Comparison of ENCODE assay signal across 9 cellular contexts in the genomic region with DNA sequence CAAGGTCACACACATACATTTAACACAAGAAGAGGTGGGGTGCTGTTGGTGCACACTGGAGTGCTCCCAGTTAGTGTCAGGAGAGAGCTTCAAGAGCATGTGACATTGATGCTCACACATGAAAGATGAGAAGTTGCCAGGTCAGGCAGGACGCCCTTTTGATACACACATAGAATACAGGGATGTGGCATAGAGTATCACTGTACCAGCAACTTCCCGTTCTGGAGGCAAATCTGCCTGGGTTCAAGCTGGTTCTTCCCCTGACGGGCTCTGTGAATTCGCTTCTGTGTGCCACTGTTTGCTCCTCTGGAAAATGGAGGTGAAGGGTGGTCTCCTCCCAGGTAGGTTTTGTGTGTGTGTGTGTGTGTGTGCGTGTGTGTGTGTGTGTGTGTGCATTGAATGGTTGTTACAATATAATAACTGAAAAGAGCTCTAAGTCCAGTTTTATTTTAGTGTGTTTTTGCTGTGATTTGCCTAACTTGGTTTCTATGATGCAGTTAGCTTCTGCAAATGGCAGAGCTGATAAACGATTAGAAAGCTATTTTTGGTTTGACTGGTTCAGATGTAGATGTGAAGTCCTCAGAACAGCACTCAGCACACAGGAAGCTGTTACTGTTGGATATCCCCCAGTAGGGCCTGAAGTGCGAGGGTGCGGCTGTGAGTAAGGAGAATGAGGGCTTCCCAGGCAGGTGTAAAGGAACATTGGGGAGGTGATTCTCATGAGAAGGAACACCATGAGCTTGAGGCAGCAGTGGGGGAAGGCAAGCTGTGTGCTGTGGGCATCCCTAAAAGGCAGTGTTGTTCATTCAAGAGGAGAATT. TPM values are rescaled to one million over a fixed set of nuclear protein-coding genes. Genes with fewer than 3 reads are reported as not detected.
DNase-seq lines count a peak whose midpoint lies in the region; ATAC-seq and TF ChIP-seq lines count a peak whose summit lies in the region.
"Had no signal": no experiment of that assay in that cellular context is flagged by ENCODE, and none has a peak within 500 bp of the region (broad histone marks: within the 10 kb centered on the region; RNA-seq: fewer than 3 reads in every experiment).

No MANE protein-coding gene starts in this region.

- H3K4me3 ChIP-seq in WERI-Rb-1 (ENCODE audit: low read depth, low read length): no peak overlapping the region

- peak; percentile 69 for DNase-seq in activated CD4-positive, alpha-beta T cell treated with anti-CD3 and anti-CD28 coated beads, Interleukin-2, amount 10 ng/mL, durations not matched to agents 24 days and 14 days
- no peak for DNase-seq in activated CD4-positive, alpha-beta T cell treated with anti-CD3 and anti-CD28 coated beads, Interleukin-2, amount 50 U/mL, for 4 hours
- no peak for DNase-seq in activated T-helper 2 cell treated with anti-CD3 and anti-CD28 coated beads, Interferon-gamma antibody, Interleukin-2, Interleukin-4, amounts not matched to agents 10 μg/mL and 5 μg/mL and 100 μg/mL, durations not matched to agents 14 hours and 24 hours and 36 hours (ENCODE audit: low spot score)
- DNase-seq in osteocyte (ENCODE audit: extremely low spot score, unreplicated experiment) (no peak), WERI-Rb-1 (no peak), AML-193 (lab: John Stamatoyannopoulos, UW) (no peak)
- no peak for DNase-seq in stimulated activated naive CD4-positive, alpha-beta T cell treated with Interleukin-2 at 50 U/mL for 16 hours (lab: John Stamatoyannopoulos, UW)

- no peaks in the 10 kb centered on the region for H3K36me3 ChIP-seq in WERI-Rb-1

- no peaks in the 10 kb centered on the region for H3K27me3 ChIP-seq in WERI-Rb-1 (ENCODE audit: insufficient read depth, low read depth, severe bottlenecking)

- H3K27ac Mint-ChIP-seq in activated CD4-positive, alpha-beta T cell treated with anti-CD3 and anti-CD28 coated beads, Interleukin-2, amount 10 ng/mL, durations not matched to agents 24 days and 14 days: peak overlapping the region; percentile 79
- H3K27ac Mint-ChIP-seq in activated T-helper 2 cell treated with anti-CD3 and anti-CD28 coated beads, Interferon-gamma antibody, Interleukin-2, Interleukin-4, amounts not matched to agents 10 μg/mL and 5 μg/mL and 100 μg/mL, durations not matched to agents 14 hours and 24 hours and 36 hours: peak overlapping the region; percentile 89
- H3K27ac Mint-ChIP-seq in osteocyte (ENCODE audit: unreplicated experiment): peak overlapping the region; percentile 23

- H3K27ac ChIP-seq in WERI-Rb-1: no peak overlapping the region

- H3K4me3 Mint-ChIP-seq in activated CD4-positive, alpha-beta T cell treated with anti-CD3 and anti-CD28 coated beads, Interleukin-2, amount 10 ng/mL, durations not matched to agents 24 days and 14 days: peak overlapping the region; percentile 56
- peak overlapping the region; percentile 63 for H3K4me3 Mint-ChIP-seq in activated T-helper 2 cell treated with anti-CD3 and anti-CD28 coated beads, Interferon-gamma antibody, Interleukin-2, Interleukin-4, amounts not matched to agents 10 μg/mL and 5 μg/mL and 100 μg/mL, durations not matched to agents 14 hours and 24 hours and 36 hours (ENCODE audit: low read depth)
- no peak overlapping the region for H3K4me3 Mint-ChIP-seq in osteocyte (ENCODE audit: unreplicated experiment)

- intact Hi-C loops in activated CD4-positive, alpha-beta T cell treated with anti-CD3 and anti-CD28 coated beads, Interleukin-2, amount 10 ng/mL, durations not matched to agents 24 days and 14 days (cut with micrococcal nuclease): loop anchor here (2.0 kb wide), 1 partner anchor 53 kb away; no protein-coding TSS in a partner anchor
- intact Hi-C loops in activated T-helper 2 cell treated with anti-CD3 and anti-CD28 coated beads, Interferon-gamma antibody, Interleukin-2, Interleukin-4, amounts not matched to agents 10 μg/mL and 5 μg/mL and 100 μg/mL, durations not matched to agents 14 hours and 24 hours and 36 hours (cut with micrococcal nuclease): loop anchor here (2.0 kb wide), 2 partner anchors 17 to 55 kb away; no protein-coding TSS in a partner anchor

- TF ChIP-seq CTCF in osteocyte (IDR thresholded peaks at IDR 0.05) (no peak), WERI-Rb-1 (IDR thresholded peaks at IDR 0.05; ENCODE audit: low read depth, low read length) (no peak)

- peaks cover 26% of the 10 kb centered on the region for H3K36me3 Mint-ChIP-seq in activated CD4-positive, alpha-beta T cell treated with anti-CD3 and anti-CD28 coated beads, Interleukin-2, amount 10 ng/mL, durations not matched to agents 24 days and 14 days (ENCODE audit: low read depth)
- peaks cover 25% of the 10 kb centered on the region for H3K36me3 Mint-ChIP-seq in activated T-helper 2 cell treated with anti-CD3 and anti-CD28 coated beads, Interferon-gamma antibody, Interleukin-2, Interleukin-4, amounts not matched to agents 10 μg/mL and 5 μg/mL and 100 μg/mL, durations not matched to agents 14 hours and 24 hours and 36 hours (ENCODE audit: low read depth)
- no peaks in the 10 kb centered on the region for H3K36me3 Mint-ChIP-seq in osteocyte (ENCODE audit: unreplicated experiment)

- H3K9me3 Mint-ChIP-seq in activated CD4-positive, alpha-beta T cell treated with anti-CD3 and anti-CD28 coated beads, Interleukin-2, amount 10 ng/mL, durations not matched to agents 24 days and 14 days: peaks cover 7% of the 10 kb centered on the region
- no peaks in the 10 kb centered on the region for H3K9me3 Mint-ChIP-seq in activated T-helper 2 cell treated with anti-CD3 and anti-CD28 coated beads, Interferon-gamma antibody, Interleukin-2, Interleukin-4, amounts not matched to agents 10 μg/mL and 5 μg/mL and 100 μg/mL, durations not matched to agents 14 hours and 24 hours and 36 hours
- H3K9me3 Mint-ChIP-seq in osteocyte (ENCODE audit: unreplicated experiment): no peaks in the 10 kb centered on the region

- peaks cover 50% of the 10 kb centered on the region for H3K4me1 Mint-ChIP-seq in activated CD4-positive, alpha-beta T cell treated with anti-CD3 and anti-CD28 coated beads, Interleukin-2, amount 10 ng/mL, durations not matched to agents 24 days and 14 days
- H3K4me1 Mint-ChIP-seq in activated T-helper 2 cell treated with anti-CD3 and anti-CD28 coated beads, Interferon-gamma antibody, Interleukin-2, Interleukin-4, amounts not matched to agents 10 μg/mL and 5 μg/mL and 100 μg/mL, durations not matched to agents 14 hours and 24 hours and 36 hours (ENCODE audit: low read depth): peaks cover 61% of the 10 kb centered on the region
- H3K4me1 Mint-ChIP-seq in osteocyte (ENCODE audit: unreplicated experiment): peaks cover 26% of the 10 kb centered on the region

- no peaks in the 10 kb centered on the region for H3K9me3 ChIP-seq in WERI-Rb-1 (ENCODE audit: severe bottlenecking)

- peak; percentile 42 for ATAC-seq in HG02759 (IDR thresholded peaks at IDR 0.05; ENCODE audit: unreplicated experiment)
- ATAC-seq: HepG2 had no signal

- no peaks in the 10 kb centered on the region for H3K27me3 Mint-ChIP-seq in activated CD4-positive, alpha-beta T cell treated with anti-CD3 and anti-CD28 coated beads, Interleukin-2, amount 10 ng/mL, durations not matched to agents 24 days and 14 days
- H3K27me3 Mint-ChIP-seq in activated T-helper 2 cell treated with anti-CD3 and anti-CD28 coated beads, Interferon-gamma antibody, Interleukin-2, Interleukin-4, amounts not matched to agents 10 μg/mL and 5 μg/mL and 100 μg/mL, durations not matched to agents 14 hours and 24 hours and 36 hours (ENCODE audit: low read depth): no peaks in the 10 kb centered on the region
- no peaks in the 10 kb centered on the region for H3K27me3 Mint-ChIP-seq in osteocyte (ENCODE audit: unreplicated experiment)

RNA-seq across cellular contexts. Expression of gene HIVEP1, which starts 53.4 kb away (rescaled TPM):
- total RNA-seq in activated CD4-positive, alpha-beta T cell treated with anti-CD3 and anti-CD28 coated beads, Interleukin-2, amount 10 ng/mL, durations not matched to agents 24 days and 14 days: 55.3 and 57.6 TPM in 2 replicates
- 63.8 TPM in 2 replicates for total RNA-seq in activated T-helper 2 cell treated with anti-CD3 and anti-CD28 coated beads, Interferon-gamma antibody, Interleukin-2, Interleukin-4, amounts not matched to agents 10 μg/mL and 5 μg/mL and 100 μg/mL, durations not matched to agents 14 hours and 24 hours and 36 hours
- 23.0 and 27.8 TPM in 2 replicates for total RNA-seq in osteocyte

Comparison
In these comparisons a context has a peak if more than half of its experiments do, and no peak if none do; other contexts are left out.
1. H3K27ac Mint-ChIP-seq: peak in every context shown above with its lines; median percentile 89 in activated T-helper 2 cell treated with anti-CD3 and anti-CD28 coated beads, Interferon-gamma antibody, Interleukin-2, Interleukin-4, amounts not matched to agents 10 μg/mL and 5 μg/mL and 100 μg/mL, durations not matched to agents 14 hours and 24 hours and 36 hours; 79 in activated CD4-positive, alpha-beta T cell treated with anti-CD3 and anti-CD28 coated beads, Interleukin-2, amount 10 ng/mL, durations not matched to agents 24 days and 14 days; 23 in osteocyte.